Comparison of ENCODE assay signal across 10 cellular contexts in genomic region chr6:144264270-144265060, GRCh38. TPM values are rescaled to one million over a fixed set of nuclear protein-coding genes. Genes with fewer than 3 reads are reported as not detected.
DNase-seq lines count a peak whose midpoint lies in the region; ATAC-seq, FAIRE-seq and TF ChIP-seq lines count a peak whose summit lies in the region.
"Had no signal": no experiment of that assay in that cellular context is flagged by ENCODE, and none has a peak within 500 bp of the region (broad histone marks: within the 10 kb centered on the region; RNA-seq: fewer than 3 reads in every experiment).

No MANE protein-coding gene starts in this region.

- H3K27me3 Mint-ChIP-seq in neural progenitor cell (ENCODE audit: insufficient read depth, low read depth) = peaks cover 2% of the 10 kb centered on the region

- intact Hi-C loops in esophagus squamous epithelium (cut with DNase I) = no loop called here

- H3K4me3 Mint-ChIP-seq in neural progenitor cell = peak overlapping the region; percentile 46

- no peak for TF ChIP-seq POLR2A in esophagus squamous epithelium (IDR thresholded peaks at IDR 0.05)

- peaks cover 2% of the 10 kb centered on the region for H3K9me3 Mint-ChIP-seq in neural progenitor cell

- H3K79me2 ChIP-seq in neural progenitor cell (ENCODE audit: low read depth) = no peaks in the 10 kb centered on the region

- no peaks in the 10 kb centered on the region for H4K20me1 ChIP-seq in neural progenitor cell (ENCODE audit: low read depth)

- peaks cover 14% of the 10 kb centered on the region for H3F3A ChIP-seq in neural progenitor cell (ENCODE audit: low read depth)

- H3K27ac Mint-ChIP-seq in neural progenitor cell = peak overlapping the region; percentile 89

- H3K4me2 ChIP-seq in neural progenitor cell = peak overlapping the region; percentile 79

- no peak overlapping the region for H3K9ac ChIP-seq in neural progenitor cell

- H3K4me3 ChIP-seq in AG10803 (ENCODE audit: low read length) = no peak overlapping the region
- H3K4me3 ChIP-seq in esophagus squamous epithelium = no peak overlapping the region
- H3K4me3 ChIP-seq in neural progenitor cell = no peak overlapping the region

- ATAC-seq in HG03095 (IDR thresholded peaks at IDR 0.05; ENCODE audit: unreplicated experiment) (no peak), GM19452 (IDR thresholded peaks at IDR 0.05; ENCODE audit: unreplicated experiment) (no peak)

- DNase-seq in AG10803 (ENCODE audit: low read depth) (peak; percentile 92), RCC 7860 (ENCODE audit: low spot score) (peak; percentile 92), esophagus squamous epithelium (lab: John Stamatoyannopoulos, UW) (no peak), neural progenitor cell (ENCODE audit: low spot score) (peak; percentile 17), medulla oblongata (ENCODE audit: extremely low spot score) (no peak), hippocampal formation (lab: John Stamatoyannopoulos, UW) (no peak)
- DNase-seq: activated gamma-delta T cell, DND-41 had no signal

- peaks cover 0 to 26% (median 17%) of the 10 kb centered on the region in 3 donors for H3K4me1 ChIP-seq in esophagus squamous epithelium
- H3K4me1 ChIP-seq in neural progenitor cell = peaks cover 29% of the 10 kb centered on the region

- peaks cover 27% of the 10 kb centered on the region for H3K4me1 Mint-ChIP-seq in neural progenitor cell

- H3K27me3 ChIP-seq in esophagus squamous epithelium (peaks cover 0 to 3% (median 0%) of the 10 kb centered on the region in 4 donors), neural progenitor cell (no peaks in the 10 kb centered on the region)

- FAIRE-seq in RCC 7860 (lab: Jason Lieb, UNC) = peak; percentile 95

- 36 to 47% methylated on average over 7 of the region's 7 CpGs for WGBS in esophagus squamous epithelium, 2 donors

- H3K9me3 ChIP-seq in esophagus squamous epithelium (no peaks in the 10 kb centered on the region), neural progenitor cell (ENCODE audit: low read depth) (no peaks in the 10 kb centered on the region)

- TF ChIP-seq CTCF in AG10803 (conservative IDR thresholded peaks at IDR 0.05; ENCODE audit: low read length) (no peak), esophagus squamous epithelium (IDR thresholded peaks at IDR 0.05) (no peak), neural progenitor cell (IDR thresholded peaks at IDR 0.05) (no peak)

- H2AFZ ChIP-seq in neural progenitor cell (replicated peaks) = no peak overlapping the region

- H3K36me3 ChIP-seq in esophagus squamous epithelium (no peaks in the 10 kb centered on the region), neural progenitor cell (no peaks in the 10 kb centered on the region)

- peaks cover 4% of the 10 kb centered on the region for H3K36me3 Mint-ChIP-seq in neural progenitor cell

- H3K27ac ChIP-seq in esophagus squamous epithelium (peak overlapping the region in 3 of 4 donors; percentile 17 to 69 (median 18)), neural progenitor cell (no peak overlapping the region)

RNA-seq across cellular contexts. Expression of gene UTRN, which starts 20.7 kb away (rescaled TPM):
- total RNA-seq in esophagus squamous epithelium = 100 to 1,000 TPM in 1 of 4 donors, 10 to 100 TPM in 3; 43.8 to 148 (median 69.8) TPM
- 44.3 and 60.9 TPM in 2 replicates for total RNA-seq in neural progenitor cell (ENCODE audit: low replicate concordance)

Comparison
In these comparisons a context has a peak if more than half of its experiments do, and no peak if none do; other contexts are left out.
1. DNase-seq: peak in AG10803 (single experiment), RCC 7860 (single experiment) and neural progenitor cell (single experiment); none in esophagus squamous epithelium (single experiment), medulla oblongata (single experiment) and hippocampal formation (0 of 2).